Comparison of ENCODE assay signal across 8 cellular contexts in the genomic region with DNA sequence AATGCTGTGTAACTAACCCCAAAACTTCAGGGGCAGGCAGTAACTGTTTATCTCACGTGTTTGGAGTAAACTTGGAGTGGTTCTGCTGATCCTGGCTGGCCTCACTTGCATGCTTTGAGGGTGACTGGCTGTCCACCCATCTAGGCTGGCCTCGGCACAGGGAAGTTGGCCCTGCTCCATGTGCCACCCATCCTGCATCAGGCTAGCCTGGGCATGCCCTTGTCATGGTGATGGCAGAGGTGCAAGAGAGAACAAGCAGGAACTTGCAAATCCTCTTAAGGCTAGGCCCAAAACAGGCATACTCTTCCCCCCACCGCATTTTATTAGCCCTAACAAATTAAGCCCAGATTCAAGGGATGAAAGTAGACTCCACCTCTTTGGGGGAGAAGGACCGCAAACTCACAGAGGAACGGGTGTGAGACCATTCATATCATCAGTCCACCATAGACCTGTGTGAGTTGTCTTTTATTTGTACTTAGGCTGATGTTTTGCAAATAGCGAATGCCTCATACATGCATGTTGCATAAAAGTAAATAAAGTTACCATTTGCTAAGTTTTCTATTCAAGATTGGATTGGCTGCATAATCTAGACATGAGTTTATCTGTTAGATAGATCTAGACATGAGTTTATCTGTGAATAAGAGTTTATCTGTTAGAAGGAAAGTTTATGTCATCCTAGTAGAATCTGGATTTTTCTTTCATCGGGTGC.
DNase-seq lines count a peak whose midpoint lies in the region; ATAC-seq, FAIRE-seq and TF ChIP-seq lines count a peak whose summit lies in the region.

No MANE protein-coding gene starts in this region.

- peaks cover 4% of the 10 kb centered on the region for H3K79me2 ChIP-seq in astrocyte (ENCODE audit: insufficient read depth, low read length)

- H3K4me3 ChIP-seq in LNCaP clone FGC (ENCODE audit: low read depth, low read length): no peak overlapping the region
- no peak overlapping the region for H3K4me3 ChIP-seq in astrocyte (ENCODE audit: insufficient read depth, low read depth, low read length)
- no peak overlapping the region for H3K4me3 ChIP-seq in coronary artery

- ATAC-seq in natural killer cell (no peak), GM19328 (IDR thresholded peaks at IDR 0.05; ENCODE audit: unreplicated experiment) (no peak)

- no peak for FAIRE-seq in astrocyte (lab: Jason Lieb, UNC)

- no peak overlapping the region for H3K4me3 Mint-ChIP-seq in astrocyte (ENCODE audit: unreplicated experiment)
- no peak overlapping the region for H3K4me3 Mint-ChIP-seq in natural killer cell

- H3K9ac ChIP-seq in astrocyte (ENCODE audit: low read length): peak overlapping the region; percentile 45

- H3K9me3 Mint-ChIP-seq in astrocyte (ENCODE audit: unreplicated experiment) (no peaks in the 10 kb centered on the region), natural killer cell (no peaks in the 10 kb centered on the region)

- H3K27ac ChIP-seq in astrocyte (ENCODE audit: low read depth, low read length) (peak overlapping the region; percentile 71), coronary artery (peak overlapping the region in 1 of 2 donors; percentile 17)

- intact Hi-C loops in natural killer cell (cut with micrococcal nuclease): no loop called here

- H3K9me3 ChIP-seq in astrocyte (ENCODE audit: insufficient read depth, low read depth, low read length): no peaks in the 10 kb centered on the region

- H3K36me3 ChIP-seq in astrocyte (ENCODE audit: insufficient read depth, low read length): no peaks in the 10 kb centered on the region

- H4K20me1 ChIP-seq in astrocyte (ENCODE audit: insufficient read depth, low read length): no peaks in the 10 kb centered on the region

- peaks cover 45% of the 10 kb centered on the region for H3K4me1 ChIP-seq in astrocyte (ENCODE audit: insufficient read depth, low read length)

- no peaks in the 10 kb centered on the region for H3K27me3 ChIP-seq in astrocyte (ENCODE audit: insufficient read depth, low read length)

- DNase-seq in Caki2 (ENCODE audit: low read depth): peak; percentile 91
- DNase-seq in LNCaP clone FGC (ENCODE audit: low read depth): peak; percentile 44
- DNase-seq in astrocyte (ENCODE audit: low read depth): peak; percentile 69
- peak; percentile 41 for DNase-seq in mesenteric fat pad (ENCODE audit: low spot score)
- no peak for DNase-seq in natural killer cell
- DNase-seq in coronary artery (ENCODE audit: low spot score): no peak
- no peak for DNase-seq in OCI-M2 (lab: John Stamatoyannopoulos, UW; ENCODE audit: unreplicated experiment)

- TF ChIP-seq CTCF in LNCaP clone FGC (IDR thresholded peaks at IDR 0.05; ENCODE audit: control insufficient read depth, extremely low read depth, insufficient read depth): no peak
- TF ChIP-seq CTCF in astrocyte (IDR thresholded peaks at IDR 0.05; ENCODE audit: insufficient read depth, low read depth, low read length): no peak
- no peak for TF ChIP-seq CTCF in natural killer cell (IDR thresholded peaks at IDR 0.05)
- no peak for TF ChIP-seq CTCF in coronary artery (IDR thresholded peaks at IDR 0.05)

- H3K36me3 Mint-ChIP-seq in astrocyte (ENCODE audit: low read depth, unreplicated experiment): no peaks in the 10 kb centered on the region
- H3K36me3 Mint-ChIP-seq in natural killer cell: no peaks in the 10 kb centered on the region

- in situ Hi-C loops in Caki2 (cut with HindIII; ENCODE audit: low pct_unique_long_range_greater_than_20kb, low sequenced_read_pairs): no loop called here

- H3K27me3 Mint-ChIP-seq in astrocyte (ENCODE audit: low read depth, unreplicated experiment) (no peaks in the 10 kb centered on the region), natural killer cell (ENCODE audit: low read depth in 2 of 2) (no peaks in the 10 kb centered on the region)

- H3K4me2 ChIP-seq in astrocyte (ENCODE audit: low read length): peak overlapping the region; percentile 35

- H3K4me1 Mint-ChIP-seq in astrocyte (ENCODE audit: low read depth, unreplicated experiment) (peaks cover 31% of the 10 kb centered on the region), natural killer cell (peaks cover under 1 to 8% of the 10 kb centered on the region in 2 donors)

- H2AFZ ChIP-seq in astrocyte (ENCODE audit: low read depth, low read length): no peak overlapping the region

- H3K27ac Mint-ChIP-seq in astrocyte (ENCODE audit: unreplicated experiment) (peak overlapping the region; percentile 70), natural killer cell (no peak overlapping the region)

Comparison
In these comparisons a context has a peak if more than half of its experiments do, and no peak if none do; other contexts are left out.
1. DNase-seq: peak in Caki2 (single experiment), LNCaP clone FGC (single experiment), astrocyte (single experiment) and mesenteric fat pad (single experiment); none in natural killer cell (single experiment), coronary artery (single experiment) and OCI-M2 (single experiment).